ENCODE assay signal across 1 cellular context in genomic region chr6:119296036-119297035, GRCh38.
TF ChIP-seq lines count a peak whose summit lies in the region.

No MANE protein-coding gene starts in this region.

TF ChIP-seq in HepG2, 621 proteins besides CTCF, POLR2A, EP300 and RAD21 (continued from another document):
- no peak for TF ChIP-seq ZNF709 (CRISPR knock-in tag; IDR thresholded peaks at IDR 0.05)
- no peak for TF ChIP-seq ZNF746 (CRISPR knock-in tag; IDR thresholded peaks at IDR 0.05)
- TF ChIP-seq, protein P1, sequence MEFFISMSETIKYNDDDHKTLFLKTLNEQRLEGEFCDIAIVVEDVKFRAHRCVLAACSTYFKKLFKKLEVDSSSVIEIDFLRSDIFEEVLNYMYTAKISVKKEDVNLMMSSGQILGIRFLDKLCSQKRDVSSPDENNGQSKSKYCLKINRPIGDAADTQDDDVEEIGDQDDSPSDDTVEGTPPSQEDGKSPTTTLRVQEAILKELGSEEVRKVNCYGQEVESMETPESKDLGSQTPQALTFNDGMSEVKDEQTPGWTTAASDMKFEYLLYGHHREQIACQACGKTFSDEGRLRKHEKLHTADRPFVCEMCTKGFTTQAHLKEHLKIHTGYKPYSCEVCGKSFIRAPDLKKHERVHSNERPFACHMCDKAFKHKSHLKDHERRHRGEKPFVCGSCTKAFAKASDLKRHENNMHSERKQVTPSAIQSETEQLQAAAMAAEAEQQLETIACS (CRISPR knock-in tag; IDR thresholded peaks at IDR 0.05) = no peak
- TF ChIP-seq KLF6 (CRISPR knock-in tag; IDR thresholded peaks at IDR 0.05) = no peak
- TF ChIP-seq ZBTB38 (CRISPR knock-in tag; IDR thresholded peaks at IDR 0.05) = no peak
- no peak for TF ChIP-seq STAG1 (CRISPR knock-in tag; IDR thresholded peaks at IDR 0.05)
- TF ChIP-seq NAIF1 (CRISPR knock-in tag; IDR thresholded peaks at IDR 0.05; ENCODE audit: borderline replicate concordance) = 0 out of 2 replicates have a peak, but pooled peaks have one; percentile 28
- no peak for TF ChIP-seq FOSL1 (CRISPR knock-in tag; IDR thresholded peaks at IDR 0.05; ENCODE audit: borderline replicate concordance)
- TF ChIP-seq CENPX (CRISPR knock-in tag; IDR thresholded peaks at IDR 0.05) = no peak
- no peak for TF ChIP-seq PLRG1 (conservative IDR thresholded peaks at IDR 0.05)
- TF ChIP-seq KDM4B (CRISPR knock-in tag; IDR thresholded peaks at IDR 0.05) = no peak
- TF ChIP-seq TARDBP (CRISPR knock-in tag; IDR thresholded peaks at IDR 0.05) = 0 out of 2 replicates have a peak, but pooled peaks have one; percentile 16
- TF ChIP-seq ONECUT2 (CRISPR knock-in tag; IDR thresholded peaks at IDR 0.05) = no peak
- peak; percentile 97 for TF ChIP-seq RBM22 (optimal IDR thresholded peaks at IDR 0.05; ENCODE audit: low read length)
- TF ChIP-seq, protein P2, sequence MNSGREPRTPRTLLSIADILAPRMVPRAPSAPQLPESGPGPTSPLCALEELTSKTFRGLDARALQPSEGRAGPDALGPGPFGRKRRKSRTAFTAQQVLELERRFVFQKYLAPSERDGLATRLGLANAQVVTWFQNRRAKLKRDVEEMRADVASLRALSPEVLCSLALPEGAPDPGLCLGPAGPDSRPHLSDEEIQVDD (CRISPR knock-in tag; IDR thresholded peaks at IDR 0.05; ENCODE audit: borderline replicate concordance) = no peak
- TF ChIP-seq, protein P3, sequence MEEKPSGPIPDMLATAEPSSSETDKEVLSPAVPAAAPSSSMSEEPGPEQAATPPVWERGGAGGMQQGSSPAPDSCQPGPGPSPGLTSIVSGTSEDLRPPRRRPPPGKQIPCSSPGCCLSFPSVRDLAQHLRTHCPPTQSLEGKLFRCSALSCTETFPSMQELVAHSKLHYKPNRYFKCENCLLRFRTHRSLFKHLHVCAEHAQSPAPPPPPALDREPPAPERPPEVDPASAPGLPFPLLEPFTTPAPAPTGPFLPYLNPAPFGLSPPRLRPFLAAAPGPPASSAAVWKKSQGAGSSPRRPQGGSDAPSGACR (CRISPR knock-in tag; IDR thresholded peaks at IDR 0.05) = no peak
